Comparison of ENCODE assay signal across 1 cellular context in genomic region chr5:135560858-135561257, GRCh38.
TF ChIP-seq lines count a peak whose summit lies in the region.

No MANE protein-coding gene starts in this region.

TF ChIP-seq in endothelial cell of umbilical vein, 7 proteins besides CTCF, POLR2A, EP300 and RAD21:
- TF ChIP-seq POLR2AphosphoS5 (IDR thresholded peaks at IDR 0.05; ENCODE audit: insufficient read depth, low read depth, low read length) = no peak
- TF ChIP-seq GATA2 (IDR thresholded peaks at IDR 0.05; ENCODE audit: insufficient read depth, insufficient read length, low read depth, low read length) = no peak
- TF ChIP-seq FOS (IDR thresholded peaks at IDR 0.05; ENCODE audit: borderline replicate concordance, insufficient read depth, low read length) = no peak
- TF ChIP-seq JUN (IDR thresholded peaks at IDR 0.05; ENCODE audit: borderline replicate concordance, insufficient read depth, insufficient read length, low read depth) = no peak
- TF ChIP-seq MAX (IDR thresholded peaks at IDR 0.05; ENCODE audit: insufficient read depth, insufficient read length) = no peak
